In the genomic region with DNA sequence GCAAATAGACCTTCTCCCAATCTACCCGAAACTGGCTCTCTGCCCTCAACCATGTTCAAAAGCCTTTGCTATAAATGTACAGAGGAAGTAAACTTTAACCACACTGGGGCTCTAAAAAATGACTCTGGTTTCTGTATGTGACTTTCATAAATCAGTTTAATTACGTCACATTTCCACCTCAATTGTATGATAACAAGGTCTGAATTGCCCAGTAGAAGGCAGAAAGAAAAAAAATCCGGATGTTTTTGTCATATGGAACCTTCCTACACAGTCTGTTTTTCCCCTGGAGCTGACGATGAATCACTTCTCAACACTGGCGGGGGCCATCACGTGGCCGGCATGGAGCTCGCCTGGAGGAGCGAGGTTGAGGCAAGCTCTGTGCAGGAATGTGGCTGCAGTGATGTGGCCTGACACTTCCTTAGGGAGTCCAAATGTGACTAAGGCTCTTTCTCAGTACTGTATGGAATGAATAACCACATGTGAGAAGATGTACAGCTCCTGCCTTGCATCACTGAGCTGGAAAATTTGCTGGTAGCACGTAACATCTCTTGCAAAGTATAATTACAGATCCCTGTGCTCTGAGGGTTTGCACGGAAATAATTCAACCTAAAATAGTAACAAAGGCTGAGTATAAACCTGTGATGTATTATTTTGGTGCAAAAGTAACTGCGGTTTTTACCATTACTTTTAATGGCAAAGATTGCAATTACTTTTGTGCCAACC, we compare ENCODE assay signal across 1 cellular context.
TF ChIP-seq lines count a peak whose summit lies in the region.

No MANE protein-coding gene starts in this region.

TF ChIP-seq in SK-N-SH, 30 proteins besides CTCF, POLR2A, EP300 and RAD21 (continued from another document):
- no peak for TF ChIP-seq FOXM1 (IDR thresholded peaks at IDR 0.05; ENCODE audit: low read depth)
- TF ChIP-seq, protein P1, sequence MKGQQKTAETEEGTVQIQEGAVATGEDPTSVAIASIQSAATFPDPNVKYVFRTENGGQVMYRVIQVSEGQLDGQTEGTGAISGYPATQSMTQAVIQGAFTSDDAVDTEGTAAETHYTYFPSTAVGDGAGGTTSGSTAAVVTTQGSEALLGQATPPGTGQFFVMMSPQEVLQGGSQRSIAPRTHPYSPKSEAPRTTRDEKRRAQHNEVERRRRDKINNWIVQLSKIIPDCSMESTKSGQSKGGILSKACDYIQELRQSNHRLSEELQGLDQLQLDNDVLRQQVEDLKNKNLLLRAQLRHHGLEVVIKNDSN (IDR thresholded peaks at IDR 0.05; ENCODE audit: borderline replicate concordance, low read depth) = peak; percentile 95
- TF ChIP-seq, protein P2, sequence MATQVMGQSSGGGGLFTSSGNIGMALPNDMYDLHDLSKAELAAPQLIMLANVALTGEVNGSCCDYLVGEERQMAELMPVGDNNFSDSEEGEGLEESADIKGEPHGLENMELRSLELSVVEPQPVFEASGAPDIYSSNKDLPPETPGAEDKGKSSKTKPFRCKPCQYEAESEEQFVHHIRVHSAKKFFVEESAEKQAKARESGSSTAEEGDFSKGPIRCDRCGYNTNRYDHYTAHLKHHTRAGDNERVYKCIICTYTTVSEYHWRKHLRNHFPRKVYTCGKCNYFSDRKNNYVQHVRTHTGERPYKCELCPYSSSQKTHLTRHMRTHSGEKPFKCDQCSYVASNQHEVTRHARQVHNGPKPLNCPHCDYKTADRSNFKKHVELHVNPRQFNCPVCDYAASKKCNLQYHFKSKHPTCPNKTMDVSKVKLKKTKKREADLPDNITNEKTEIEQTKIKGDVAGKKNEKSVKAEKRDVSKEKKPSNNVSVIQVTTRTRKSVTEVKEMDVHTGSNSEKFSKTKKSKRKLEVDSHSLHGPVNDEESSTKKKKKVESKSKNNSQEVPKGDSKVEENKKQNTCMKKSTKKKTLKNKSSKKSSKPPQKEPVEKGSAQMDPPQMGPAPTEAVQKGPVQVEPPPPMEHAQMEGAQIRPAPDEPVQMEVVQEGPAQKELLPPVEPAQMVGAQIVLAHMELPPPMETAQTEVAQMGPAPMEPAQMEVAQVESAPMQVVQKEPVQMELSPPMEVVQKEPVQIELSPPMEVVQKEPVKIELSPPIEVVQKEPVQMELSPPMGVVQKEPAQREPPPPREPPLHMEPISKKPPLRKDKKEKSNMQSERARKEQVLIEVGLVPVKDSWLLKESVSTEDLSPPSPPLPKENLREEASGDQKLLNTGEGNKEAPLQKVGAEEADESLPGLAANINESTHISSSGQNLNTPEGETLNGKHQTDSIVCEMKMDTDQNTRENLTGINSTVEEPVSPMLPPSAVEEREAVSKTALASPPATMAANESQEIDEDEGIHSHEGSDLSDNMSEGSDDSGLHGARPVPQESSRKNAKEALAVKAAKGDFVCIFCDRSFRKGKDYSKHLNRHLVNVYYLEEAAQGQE (IDR thresholded peaks at IDR 0.05; ENCODE audit: low read depth, low read length) = peak; percentile 48; the same call in 1 of the 2 replicates
- TF ChIP-seq, protein P3, sequence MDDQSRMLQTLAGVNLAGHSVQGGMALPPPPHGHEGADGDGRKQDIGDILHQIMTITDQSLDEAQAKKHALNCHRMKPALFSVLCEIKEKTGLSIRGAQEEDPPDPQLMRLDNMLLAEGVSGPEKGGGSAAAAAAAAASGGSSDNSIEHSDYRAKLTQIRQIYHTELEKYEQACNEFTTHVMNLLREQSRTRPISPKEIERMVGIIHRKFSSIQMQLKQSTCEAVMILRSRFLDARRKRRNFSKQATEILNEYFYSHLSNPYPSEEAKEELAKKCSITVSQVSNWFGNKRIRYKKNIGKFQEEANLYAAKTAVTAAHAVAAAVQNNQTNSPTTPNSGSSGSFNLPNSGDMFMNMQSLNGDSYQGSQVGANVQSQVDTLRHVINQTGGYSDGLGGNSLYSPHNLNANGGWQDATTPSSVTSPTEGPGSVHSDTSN (IDR thresholded peaks at IDR 0.05) = peak; percentile 76
- TF ChIP-seq, protein P4, sequence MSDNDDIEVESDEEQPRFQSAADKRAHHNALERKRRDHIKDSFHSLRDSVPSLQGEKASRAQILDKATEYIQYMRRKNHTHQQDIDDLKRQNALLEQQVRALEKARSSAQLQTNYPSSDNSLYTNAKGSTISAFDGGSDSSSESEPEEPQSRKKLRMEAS (IDR thresholded peaks at IDR 0.05; ENCODE audit: low read depth) = peak; percentile 96
- peak; percentile 24; the same call in 1 of the 2 replicates for TF ChIP-seq TAF1 (IDR thresholded peaks at IDR 0.05; ENCODE audit: borderline replicate concordance, low read depth, low read length)
- TF ChIP-seq GABPA (IDR thresholded peaks at IDR 0.05; ENCODE audit: low read depth) = 0 out of 2 replicates have a peak, but pooled peaks have one; percentile 6
- TF ChIP-seq FOXJ3 (CRISPR knock-in tag; IDR thresholded peaks at IDR 0.05) = no peak
- peak; percentile 61; the same call in 1 of the 2 replicates for TF ChIP-seq MEF2A (IDR thresholded peaks at IDR 0.05; ENCODE audit: borderline replicate concordance, low read depth)
- TF ChIP-seq TEAD4 (IDR thresholded peaks at IDR 0.05; ENCODE audit: borderline replicate concordance, insufficient read depth) = peak; percentile 49; the same call in 1 of the 2 replicates
- TF ChIP-seq POLR2AphosphoS5 (IDR thresholded peaks at IDR 0.05; ENCODE audit: low read depth, low read length) = peak; percentile 46; the same call in 1 of the 2 replicates
- peak; percentile 39; the same call in 1 of the 2 replicates for TF ChIP-seq YY1 (IDR thresholded peaks at IDR 0.05; ENCODE audit: low read depth)
- TF ChIP-seq NRF1 (IDR thresholded peaks at IDR 0.05; ENCODE audit: low read depth, low read length) = no peak
- TF ChIP-seq EZH2phosphoT487 (IDR thresholded peaks at IDR 0.05; ENCODE audit: borderline replicate concordance, low read depth) = no peak
- TF ChIP-seq, protein P5, sequence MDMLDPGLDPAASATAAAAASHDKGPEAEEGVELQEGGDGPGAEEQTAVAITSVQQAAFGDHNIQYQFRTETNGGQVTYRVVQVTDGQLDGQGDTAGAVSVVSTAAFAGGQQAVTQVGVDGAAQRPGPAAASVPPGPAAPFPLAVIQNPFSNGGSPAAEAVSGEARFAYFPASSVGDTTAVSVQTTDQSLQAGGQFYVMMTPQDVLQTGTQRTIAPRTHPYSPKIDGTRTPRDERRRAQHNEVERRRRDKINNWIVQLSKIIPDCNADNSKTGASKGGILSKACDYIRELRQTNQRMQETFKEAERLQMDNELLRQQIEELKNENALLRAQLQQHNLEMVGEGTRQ (IDR thresholded peaks at IDR 0.05; ENCODE audit: borderline replicate concordance, low read depth, low read length) = peak; percentile 51
